ENCODE assay signal across 20 cellular contexts in the genomic region with DNA sequence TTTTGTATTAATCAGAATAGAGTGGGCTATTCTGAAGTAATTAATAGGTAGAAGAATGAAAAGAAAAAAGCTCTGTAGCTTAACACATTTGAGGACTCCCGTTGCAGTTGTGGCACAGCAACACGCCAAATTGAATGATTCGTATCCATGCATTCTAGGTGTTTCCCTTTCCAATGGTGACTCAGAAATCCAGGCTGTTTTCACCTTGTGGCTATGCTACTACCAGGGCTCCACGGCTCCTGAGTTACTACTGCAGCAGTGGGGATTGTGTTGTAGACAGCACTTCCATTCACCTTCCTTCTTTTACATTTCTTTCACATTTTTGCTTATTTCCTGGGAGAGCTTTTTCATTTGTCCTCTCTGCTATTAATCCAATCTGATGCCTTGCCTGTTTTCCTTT.
"Had no signal": no experiment of that assay in that cellular context is flagged by ENCODE, and none has a peak within 500 bp of the region (broad histone marks: within the 10 kb centered on the region; RNA-seq: fewer than 3 reads in every experiment).

No MANE protein-coding gene starts in this region.

- H3K36me3 Mint-ChIP-seq: naive thymus-derived CD4-positive, alpha-beta T cell; stimulated activated effector memory CD8-positive, alpha-beta T cell treated with anti-CD3 and anti-CD28 coated beads, Interleukin-12 subunit alpha, Interleukin-12 subunit beta, amount 100 ng/mL, for 72 hours; type B pancreatic cell had no signal

- H3K4me2 ChIP-seq: hepatocyte had no signal

- H3K4me1 Mint-ChIP-seq: naive thymus-derived CD4-positive, alpha-beta T cell; nephron progenitor cell; stimulated activated effector memory CD8-positive, alpha-beta T cell treated with anti-CD3 and anti-CD28 coated beads, Interleukin-12 subunit alpha, Interleukin-12 subunit beta, amount 100 ng/mL, for 72 hours had no signal

- H3K4me3 Mint-ChIP-seq: nephron progenitor cell; stimulated activated effector memory CD8-positive, alpha-beta T cell treated with anti-CD3 and anti-CD28 coated beads, Interleukin-12 subunit alpha, Interleukin-12 subunit beta, amount 100 ng/mL, for 72 hours; type B pancreatic cell had no signal

- H3K36me3 ChIP-seq: esophagus muscularis mucosa, left lung, lower lobe of right lung, neutrophil, right lobe of liver, suprapubic skin, thyroid gland had no signal

- H3K27me3 ChIP-seq: esophagus muscularis mucosa, foreskin keratinocyte, hepatocyte, left lung, neutrophil, right lobe of liver, suprapubic skin, thyroid gland had no signal

- DNase-seq: effector memory CD4-positive, alpha-beta T cell; left lung; lower lobe of right lung; naive thymus-derived CD4-positive, alpha-beta T cell; nephron progenitor cell; psoas muscle; retina; right lobe of liver; stimulated activated CD4-positive, alpha-beta T cell treated with anti-CD3 and anti-CD28 coated beads, Interleukin-4, amount 100 ng/mL, for 1 hour; stimulated activated CD8-positive, alpha-beta memory T cell treated with anti-CD3 and anti-CD28 coated beads, Interleukin-4, amount 100 ng/mL, for 48 hours; stimulated activated naive CD8-positive, alpha-beta T cell treated with anti-CD3 and anti-CD28 coated beads, Interleukin-15, Interleukin-2, amounts not matched to agents 100 U/mL and 50 U/mL, for 24 hours; thyroid gland had no signal

- H3K27ac ChIP-seq: epithelial cell of prostate, esophagus muscularis mucosa, foreskin keratinocyte, hepatocyte, left lung, lower lobe of right lung, neutrophil, psoas muscle, right lobe of liver, suprapubic skin, thyroid gland had no signal

- H2AFZ ChIP-seq: hepatocyte had no signal

- H3K9me3 ChIP-seq: esophagus muscularis mucosa, lower lobe of right lung, neutrophil, psoas muscle, right lobe of liver, suprapubic skin, thyroid gland had no signal

- H3K79me2 ChIP-seq: hepatocyte had no signal

- H3K4me3 ChIP-seq: esophagus muscularis mucosa, hepatocyte, left lung, lower lobe of right lung, psoas muscle, right lobe of liver, suprapubic skin, thyroid gland had no signal

- H3K27me3 Mint-ChIP-seq: naive thymus-derived CD4-positive, alpha-beta T cell; type B pancreatic cell had no signal

- H3K4me1 ChIP-seq: esophagus muscularis mucosa, foreskin keratinocyte, left lung, lower lobe of right lung, psoas muscle, right lobe of liver, suprapubic skin, thyroid gland had no signal

- H3K27ac Mint-ChIP-seq: naive thymus-derived CD4-positive, alpha-beta T cell; nephron progenitor cell; stimulated activated effector memory CD8-positive, alpha-beta T cell treated with anti-CD3 and anti-CD28 coated beads, Interleukin-12 subunit alpha, Interleukin-12 subunit beta, amount 100 ng/mL, for 72 hours; type B pancreatic cell had no signal

- ATAC-seq: foreskin keratinocyte; left lung; lower lobe of right lung; naive thymus-derived CD4-positive, alpha-beta T cell; psoas muscle; right lobe of liver; stimulated activated effector memory CD8-positive, alpha-beta T cell treated with anti-CD3 and anti-CD28 coated beads, Interleukin-12 subunit alpha, Interleukin-12 subunit beta, amount 100 ng/mL, for 72 hours; stimulated activated naive CD8-positive, alpha-beta T cell treated with anti-CD3 and anti-CD28 coated beads, Interleukin-15, Interleukin-2, amounts not matched to agents 100 U/mL and 50 U/mL, for 24 hours had no signal

- H3K9me3 Mint-ChIP-seq: nephron progenitor cell, type B pancreatic cell had no signal
